10 cellular contexts compared by ENCODE assay signal in genomic region chr10:114499630-114500190, GRCh38.
DNase-seq lines count a peak whose midpoint lies in the region; ATAC-seq and TF ChIP-seq lines count a peak whose summit lies in the region.
"Had no signal": no experiment of that assay in that cellular context is flagged by ENCODE, and none has a peak within 500 bp of the region (broad histone marks: within the 10 kb centered on the region; RNA-seq: fewer than 3 reads in every experiment).

No MANE protein-coding gene starts in this region.

- H3K4me1 ChIP-seq in urinary bladder (ENCODE audit: insufficient read depth) (peaks cover 3% of the 10 kb centered on the region), HAP-1 (no peaks in the 10 kb centered on the region)

- H3K36me3 ChIP-seq in urinary bladder (ENCODE audit: insufficient read depth) (no peaks in the 10 kb centered on the region), HAP-1 (replicated peaks) (no peaks in the 10 kb centered on the region)

- intact Hi-C loops in lower leg skin (cut with DNase I; ENCODE audit: low total_unique reads), result loop anchor here (5.0 kb wide), 1 partner anchor 1548 kb away; no protein-coding TSS in a partner anchor

- peak overlapping the region; percentile 48 for H3K27ac ChIP-seq in urinary bladder (ENCODE audit: low read depth)
- H3K27ac ChIP-seq: upper lobe of left lung had no signal

- H3K27me3 ChIP-seq in HAP-1 (ENCODE audit: low read depth), result no peaks in the 10 kb centered on the region
- H3K27me3 ChIP-seq: upper lobe of left lung had no signal

- H3K9me3 ChIP-seq in HAP-1, result no peaks in the 10 kb centered on the region
- H3K9me3 ChIP-seq: upper lobe of left lung had no signal

- peaks cover 11% of the 10 kb centered on the region for H3K9me3 Mint-ChIP-seq in activated CD4-positive, alpha-beta memory T cell treated with anti-CD3 and anti-CD28 coated beads, Interleukin-2, amount 10 ng/mL, durations not matched to agents 7 days and 5 days

- peaks cover 78% of the 10 kb centered on the region for H3K4me1 Mint-ChIP-seq in activated CD4-positive, alpha-beta memory T cell treated with anti-CD3 and anti-CD28 coated beads, Interleukin-2, amount 10 ng/mL, durations not matched to agents 7 days and 5 days

- POLR2A ChIA-PET in activated CD4-positive, alpha-beta memory T cell treated with anti-CD3 and anti-CD28 coated beads, Interleukin-2, amount 10 ng/mL, durations not matched to agents 7 days and 5 days (lab: Charles Lee), result interaction anchor here (0.6 to 5.4 kb wide), 10 partner anchors 9 to 301 kb away, joined by 3 to 74 read pairs (median 4); no protein-coding TSS in a partner anchor

- peak; percentile 66 for DNase-seq in activated CD4-positive, alpha-beta memory T cell treated with anti-CD3 and anti-CD28 coated beads, Interleukin-2, amount 10 ng/mL, durations not matched to agents 7 days and 5 days
- DNase-seq in lower leg skin (ENCODE audit: low spot score in 2 of 2), result peak; percentile 70 to 71
- no peak for DNase-seq in HAP-1 (ENCODE audit: low spot score in 2 of 2)
- no peak for DNase-seq in MV-4-11 (lab: John Stamatoyannopoulos, UW)
- no peak for DNase-seq in COLO829 (ENCODE audit: low spot score)
- DNase-seq: upper lobe of left lung had no signal

- H3K4me3 Mint-ChIP-seq in activated CD4-positive, alpha-beta memory T cell treated with anti-CD3 and anti-CD28 coated beads, Interleukin-2, amount 10 ng/mL, durations not matched to agents 7 days and 5 days, result peak overlapping the region; percentile 23

- WGBS in lower leg skin, 2 donors, result 47 to 48% methylated on average over 8 of the region's 8 CpGs
- 82% methylated on average over 8 of the region's 8 CpGs for WGBS in urinary bladder

- no peak for TF ChIP-seq POLR2A in lower leg skin (IDR thresholded peaks at IDR 0.05)

- H3K27me3 Mint-ChIP-seq in activated CD4-positive, alpha-beta memory T cell treated with anti-CD3 and anti-CD28 coated beads, Interleukin-2, amount 10 ng/mL, durations not matched to agents 7 days and 5 days, result no peaks in the 10 kb centered on the region

- ATAC-seq in GM18867 (IDR thresholded peaks at IDR 0.05; ENCODE audit: unreplicated experiment), result peak; percentile 22
- ATAC-seq in HG03354 (IDR thresholded peaks at IDR 0.05; ENCODE audit: poor library complexity, severe bottlenecking, unreplicated experiment), result peak; percentile 28
- ATAC-seq: HCT116 had no signal

- CTCF ChIA-PET in activated CD4-positive, alpha-beta memory T cell treated with anti-CD3 and anti-CD28 coated beads, Interleukin-2, amount 10 ng/mL, durations not matched to agents 7 days and 5 days (lab: Charles Lee), result interaction anchor here (1.0 to 4.6 kb wide), 11 partner anchors 9 to 322 kb away, joined by 3 to 21 read pairs (median 4); no protein-coding TSS in a partner anchor

- H3K4me3 ChIP-seq in lower leg skin (ENCODE audit: low read depth, poor library complexity, severe bottlenecking) (no peak overlapping the region), urinary bladder (ENCODE audit: low read depth, low read length) (no peak overlapping the region), HAP-1 (no peak overlapping the region)
- H3K4me3 ChIP-seq: upper lobe of left lung had no signal

- in situ Hi-C loops in HAP-1 (cut with MboI; ENCODE audit: low sequenced_read_pairs), result no loop called here

- no peak for TF ChIP-seq CTCF in lower leg skin (IDR thresholded peaks at IDR 0.05)

- H3K27ac Mint-ChIP-seq in activated CD4-positive, alpha-beta memory T cell treated with anti-CD3 and anti-CD28 coated beads, Interleukin-2, amount 10 ng/mL, durations not matched to agents 7 days and 5 days, result peak overlapping the region; percentile 90

- H3K36me3 Mint-ChIP-seq in activated CD4-positive, alpha-beta memory T cell treated with anti-CD3 and anti-CD28 coated beads, Interleukin-2, amount 10 ng/mL, durations not matched to agents 7 days and 5 days (ENCODE audit: low read depth), result peaks cover 48% of the 10 kb centered on the region

Comparison
In these comparisons a context has a peak if more than half of its experiments do, and no peak if none do; other contexts are left out.
1. DNase-seq: peak in activated CD4-positive, alpha-beta memory T cell treated with anti-CD3 and anti-CD28 coated beads, Interleukin-2, amount 10 ng/mL, durations not matched to agents 7 days and 5 days (single experiment) and lower leg skin (2 of 2); none in HAP-1 (0 of 2), MV-4-11 (single experiment) and COLO829 (single experiment).